In the genomic region with DNA sequence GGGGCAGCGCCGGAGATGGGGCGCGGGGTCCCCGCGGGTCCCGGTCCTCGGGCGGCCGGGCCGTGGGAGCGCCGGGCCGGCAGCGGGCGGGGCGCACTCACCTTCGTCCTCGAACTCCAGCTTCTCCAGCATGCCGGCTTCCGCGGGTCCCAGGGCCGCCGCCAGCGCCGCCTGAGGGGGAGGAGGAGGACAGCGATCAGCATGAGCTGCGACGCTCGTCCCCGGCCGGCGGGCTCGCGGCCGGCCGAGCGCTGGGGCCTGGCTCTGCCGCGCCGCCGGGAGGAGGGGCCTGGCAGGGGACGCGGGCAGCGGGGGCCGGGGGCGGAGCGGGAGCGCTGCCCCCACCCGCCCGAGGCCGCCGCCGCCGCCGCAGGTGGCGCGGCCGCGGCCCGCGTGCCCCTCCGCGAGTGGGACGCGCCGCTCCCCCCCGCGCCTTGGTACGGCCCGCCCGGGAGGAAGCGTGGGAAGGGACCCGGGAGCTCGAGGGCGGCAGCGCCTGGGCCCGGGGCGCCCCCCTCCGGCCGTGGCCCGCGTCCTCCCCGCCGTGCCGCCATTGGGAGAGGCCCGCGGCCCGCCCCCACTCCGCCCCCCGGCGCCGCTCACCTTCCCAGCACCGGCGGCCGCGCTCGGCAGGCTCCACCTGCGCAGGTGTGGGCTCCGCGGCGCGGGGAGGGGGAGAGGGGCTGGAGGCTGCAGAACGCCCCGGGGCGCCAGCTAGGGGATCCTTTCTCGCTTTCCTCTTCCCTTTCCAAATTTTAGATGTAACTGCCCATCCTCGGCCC, we compare ENCODE assay signal across 8 cellular contexts.
DNase-seq lines count a peak whose midpoint lies in the region; ATAC-seq and TF ChIP-seq lines count a peak whose summit lies in the region.

No MANE protein-coding gene starts in this region.

- H3K36me3 Mint-ChIP-seq in glutamatergic neuron (ENCODE audit: unreplicated experiment) = no peaks in the 10 kb centered on the region
- H3K36me3 Mint-ChIP-seq in osteocyte (ENCODE audit: unreplicated experiment) = no peaks in the 10 kb centered on the region

- H3K9ac ChIP-seq in KMS-11 (peak overlapping the region; percentile 24; the same call in 1 of the 2 replicates), SK-N-MC (ENCODE audit: insufficient read length) (peak overlapping the region; percentile 60)

- WGBS in thyroid gland, 2 donors = 0 to 1% methylated on average over 10 to 17 of the region's 108 CpGs

- no peaks in the 10 kb centered on the region for H3K79me2 ChIP-seq in KMS-11 (ENCODE audit: insufficient read depth, low read depth)

- H3K27ac ChIP-seq in KMS-11 (no peak overlapping the region), SK-N-MC (no peak overlapping the region), thyroid gland (peak overlapping the region; percentile 89 to 96 (median 91))

- peak overlapping the region; percentile 88 for H3K4me3 Mint-ChIP-seq in glutamatergic neuron (ENCODE audit: unreplicated experiment)
- peak overlapping the region; percentile 85 for H3K4me3 Mint-ChIP-seq in osteocyte (ENCODE audit: unreplicated experiment)

- TF ChIP-seq POLR2A in thyroid gland (IDR thresholded peaks at IDR 0.05) = peak; percentile 46 to 70

- H3K4me1 ChIP-seq in KMS-11 (ENCODE audit: low read depth, poor library complexity, severe bottlenecking) (peaks cover 16% of the 10 kb centered on the region), thyroid gland (peaks cover 9 to 10% of the 10 kb centered on the region in 2 donors)

- peaks cover 9% of the 10 kb centered on the region for H3K27me3 Mint-ChIP-seq in glutamatergic neuron (ENCODE audit: unreplicated experiment)
- no peaks in the 10 kb centered on the region for H3K27me3 Mint-ChIP-seq in osteocyte (ENCODE audit: unreplicated experiment)

- H3K36me3 ChIP-seq in KMS-11 (ENCODE audit: insufficient read depth) (no peaks in the 10 kb centered on the region), SK-N-MC (ENCODE audit: insufficient read depth, low read length) (no peaks in the 10 kb centered on the region), thyroid gland (no peaks in the 10 kb centered on the region)

- H3K27me3 ChIP-seq in KMS-11 (ENCODE audit: insufficient read depth, low read depth) = no peaks in the 10 kb centered on the region
- H3K27me3 ChIP-seq in thyroid gland = no peaks in the 10 kb centered on the region

- DNase-seq in GDM1 (lab: John Stamatoyannopoulos, UW) (peak; percentile 89), SK-N-MC (ENCODE audit: low read depth, low spot score) (no peak), glutamatergic neuron (peak; percentile 87), osteocyte (ENCODE audit: extremely low spot score, unreplicated experiment) (peak; percentile 90), thyroid gland (peak; percentile 92 to 94)
- peak; percentile 90 for DNase-seq in activated naive CD4-positive, alpha-beta T cell treated with anti-CD3 and anti-CD28 coated beads, Interleukin-2, amount 50 U/mL, for 16 hours

- H3K27ac Mint-ChIP-seq in glutamatergic neuron (ENCODE audit: unreplicated experiment) = peak overlapping the region; percentile 28
- H3K27ac Mint-ChIP-seq in osteocyte (ENCODE audit: unreplicated experiment) = peak overlapping the region; percentile 92

- TF ChIP-seq CTCF in KMS-11 (conservative IDR thresholded peaks at IDR 0.05; ENCODE audit: low read depth, low read length) (no peak; the same call in 1 of the 2 replicates), glutamatergic neuron (IDR thresholded peaks at IDR 0.05; ENCODE audit: partially characterized antibody, unreplicated experiment) (no peak), osteocyte (IDR thresholded peaks at IDR 0.05) (peak; percentile 54), thyroid gland (IDR thresholded peaks at IDR 0.05) (peak in 2 of 6 experiments; percentile 53)

- intact Hi-C loops in thyroid gland (cut with DNase I) = no loop called here

- H3K4me1 Mint-ChIP-seq in glutamatergic neuron (ENCODE audit: low read depth, unreplicated experiment) (peaks cover 3% of the 10 kb centered on the region), osteocyte (ENCODE audit: unreplicated experiment) (peaks cover 55% of the 10 kb centered on the region)

- no peaks in the 10 kb centered on the region for H4K20me1 ChIP-seq in KMS-11 (ENCODE audit: insufficient read depth)

- H3K4me3 ChIP-seq in KMS-11 (IDR thresholded peaks at IDR 0.05; ENCODE audit: insufficient read depth, low read depth, low read length) = no peak overlapping the region
- H3K4me3 ChIP-seq in SK-N-MC = peak overlapping the region; percentile 85
- H3K4me3 ChIP-seq in thyroid gland (replicated peaks in 1 of 3) = peak overlapping the region; percentile 25 to 53 (median 46)

- H3K4me2 ChIP-seq in KMS-11 = peak overlapping the region; percentile 98; the same call in 1 of the 2 replicates

- H3K9me3 ChIP-seq in SK-N-MC (ENCODE audit: low read depth, low read length) (0 out of 2 replicates have a peak, but pooled peaks cover 3% of the 10 kb centered on the region), thyroid gland (no peaks in the 10 kb centered on the region)

- H3K9me3 Mint-ChIP-seq in glutamatergic neuron (ENCODE audit: unreplicated experiment) = peaks cover 2% of the 10 kb centered on the region
- peaks cover 6% of the 10 kb centered on the region for H3K9me3 Mint-ChIP-seq in osteocyte (ENCODE audit: unreplicated experiment)

- peak; percentile 61 for ATAC-seq in GM21786 (IDR thresholded peaks at IDR 0.05; ENCODE audit: unreplicated experiment)

- H2AFZ ChIP-seq in KMS-11 (ENCODE audit: low read depth) = peak overlapping the region; percentile 75

Comparison
In these comparisons a context has a peak if more than half of its experiments do, and no peak if none do; other contexts are left out.
1. H3K27ac ChIP-seq: peak in thyroid gland (3 of 3); none in KMS-11 (single experiment) and SK-N-MC (single experiment).